ENCODE assay signal across 1 cellular context in genomic region chr2:160207804-160208661, GRCh38.
TF ChIP-seq lines count a peak whose summit lies in the region.

No MANE protein-coding gene starts in this region.

TF ChIP-seq in H1, 55 proteins besides CTCF, POLR2A, EP300 and RAD21 (continued from another document):
- TF ChIP-seq BCL11A (IDR thresholded peaks at IDR 0.05; ENCODE audit: low read depth in 2 of 2, low read length in 2 of 2) (no peak), ASH2L (IDR thresholded peaks at IDR 0.05; ENCODE audit: low read length) (no peak), TAF7 (optimal IDR thresholded peaks at IDR 0.05; ENCODE audit: borderline replicate concordance, low read depth, low read length) (no peak), PHF8 (conservative IDR thresholded peaks at IDR 0.05; ENCODE audit: low read depth, low read length) (no peak), ZNF274 (IDR thresholded peaks at IDR 0.05; ENCODE audit: borderline replicate concordance, extremely low read depth, low read length) (no peak), CTBP2 (IDR thresholded peaks at IDR 0.05; ENCODE audit: borderline replicate concordance, insufficient read depth, insufficient read length, low read length) (no peak), JUND (IDR thresholded peaks at IDR 0.05; ENCODE audit: low read length) (no peak), YY1 (IDR thresholded peaks at IDR 0.05; ENCODE audit: low read depth, low read length) (no peak), KDM5A (IDR thresholded peaks at IDR 0.05; ENCODE audit: low read length) (no peak), CEBPB (IDR thresholded peaks at IDR 0.05; ENCODE audit: low read depth, low read length) (no peak), ATF3 (IDR thresholded peaks at IDR 0.05; ENCODE audit: insufficient read depth, low read depth, low read length) (no peak), CBX8 (IDR thresholded peaks at IDR 0.05; ENCODE audit: borderline replicate concordance, low read depth, low read length) (no peak), BACH1 (IDR thresholded peaks at IDR 0.05; ENCODE audit: low read length) (no peak), TAF1 (IDR thresholded peaks at IDR 0.05; ENCODE audit: low read depth, low read length) (no peak), POLR2AphosphoS5 (IDR thresholded peaks at IDR 0.05; ENCODE audit: low read depth, low read length) (no peak)
